ENCODE assay signal across 1 cellular context in the genomic region with DNA sequence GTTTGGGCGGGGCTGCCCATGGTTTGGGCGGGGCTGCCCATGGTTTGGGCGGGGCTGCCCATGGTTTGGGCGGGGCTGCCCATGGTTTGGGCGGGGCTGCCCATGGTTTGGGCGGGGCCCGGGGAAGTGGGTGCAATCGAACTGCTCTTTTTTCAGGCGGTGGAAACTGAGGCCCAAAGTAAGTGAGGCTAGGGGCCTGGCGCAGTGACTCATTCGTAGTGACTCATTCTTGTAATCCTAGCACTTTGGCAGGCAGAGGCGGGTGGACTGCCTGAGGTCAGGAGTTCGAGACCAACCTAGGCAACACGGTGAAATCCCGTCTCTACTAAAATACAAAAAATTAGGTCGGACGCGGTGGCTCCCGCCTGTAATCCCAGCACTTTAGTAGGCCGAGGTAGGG.
TF ChIP-seq lines count a peak whose summit lies in the region.

No MANE protein-coding gene starts in this region.

TF ChIP-seq in HEK293, 187 proteins besides CTCF, POLR2A, EP300 and RAD21 (continued from another document):
- TF ChIP-seq, protein P1, sequence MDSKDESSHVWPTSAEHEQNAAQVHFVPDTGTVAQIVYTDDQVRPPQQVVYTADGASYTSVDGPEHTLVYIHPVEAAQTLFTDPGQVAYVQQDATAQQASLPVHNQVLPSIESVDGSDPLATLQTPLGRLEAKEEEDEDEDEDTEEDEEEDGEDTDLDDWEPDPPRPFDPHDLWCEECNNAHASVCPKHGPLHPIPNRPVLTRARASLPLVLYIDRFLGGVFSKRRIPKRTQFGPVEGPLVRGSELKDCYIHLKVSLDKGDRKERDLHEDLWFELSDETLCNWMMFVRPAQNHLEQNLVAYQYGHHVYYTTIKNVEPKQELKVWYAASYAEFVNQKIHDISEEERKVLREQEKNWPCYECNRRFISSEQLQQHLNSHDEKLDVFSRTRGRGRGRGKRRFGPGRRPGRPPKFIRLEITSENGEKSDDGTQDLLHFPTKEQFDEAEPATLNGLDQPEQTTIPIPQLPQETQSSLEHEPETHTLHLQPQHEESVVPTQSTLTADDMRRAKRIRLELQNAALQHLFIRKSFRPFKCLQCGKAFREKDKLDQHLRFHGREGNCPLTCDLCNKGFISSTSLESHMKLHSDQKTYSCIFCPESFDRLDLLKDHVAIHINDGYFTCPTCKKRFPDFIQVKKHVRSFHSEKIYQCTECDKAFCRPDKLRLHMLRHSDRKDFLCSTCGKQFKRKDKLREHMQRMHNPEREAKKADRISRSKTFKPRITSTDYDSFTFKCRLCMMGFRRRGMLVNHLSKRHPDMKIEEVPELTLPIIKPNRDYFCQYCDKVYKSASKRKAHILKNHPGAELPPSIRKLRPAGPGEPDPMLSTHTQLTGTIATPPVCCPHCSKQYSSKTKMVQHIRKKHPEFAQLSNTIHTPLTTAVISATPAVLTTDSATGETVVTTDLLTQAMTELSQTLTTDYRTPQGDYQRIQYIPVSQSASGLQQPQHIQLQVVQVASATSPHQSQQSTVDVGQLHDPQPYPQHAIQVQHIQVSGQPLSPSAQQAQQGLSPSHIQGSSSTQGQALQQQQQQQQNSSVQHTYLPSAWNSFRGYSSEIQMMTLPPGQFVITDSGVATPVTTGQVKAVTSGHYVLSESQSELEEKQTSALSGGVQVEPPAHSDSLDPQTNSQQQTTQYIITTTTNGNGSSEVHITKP (tag by site-specific recombination; IDR thresholded peaks at IDR 0.05) = 0 out of 2 replicates have a peak, but pooled peaks have one; percentile 18
- TF ChIP-seq, protein P2, sequence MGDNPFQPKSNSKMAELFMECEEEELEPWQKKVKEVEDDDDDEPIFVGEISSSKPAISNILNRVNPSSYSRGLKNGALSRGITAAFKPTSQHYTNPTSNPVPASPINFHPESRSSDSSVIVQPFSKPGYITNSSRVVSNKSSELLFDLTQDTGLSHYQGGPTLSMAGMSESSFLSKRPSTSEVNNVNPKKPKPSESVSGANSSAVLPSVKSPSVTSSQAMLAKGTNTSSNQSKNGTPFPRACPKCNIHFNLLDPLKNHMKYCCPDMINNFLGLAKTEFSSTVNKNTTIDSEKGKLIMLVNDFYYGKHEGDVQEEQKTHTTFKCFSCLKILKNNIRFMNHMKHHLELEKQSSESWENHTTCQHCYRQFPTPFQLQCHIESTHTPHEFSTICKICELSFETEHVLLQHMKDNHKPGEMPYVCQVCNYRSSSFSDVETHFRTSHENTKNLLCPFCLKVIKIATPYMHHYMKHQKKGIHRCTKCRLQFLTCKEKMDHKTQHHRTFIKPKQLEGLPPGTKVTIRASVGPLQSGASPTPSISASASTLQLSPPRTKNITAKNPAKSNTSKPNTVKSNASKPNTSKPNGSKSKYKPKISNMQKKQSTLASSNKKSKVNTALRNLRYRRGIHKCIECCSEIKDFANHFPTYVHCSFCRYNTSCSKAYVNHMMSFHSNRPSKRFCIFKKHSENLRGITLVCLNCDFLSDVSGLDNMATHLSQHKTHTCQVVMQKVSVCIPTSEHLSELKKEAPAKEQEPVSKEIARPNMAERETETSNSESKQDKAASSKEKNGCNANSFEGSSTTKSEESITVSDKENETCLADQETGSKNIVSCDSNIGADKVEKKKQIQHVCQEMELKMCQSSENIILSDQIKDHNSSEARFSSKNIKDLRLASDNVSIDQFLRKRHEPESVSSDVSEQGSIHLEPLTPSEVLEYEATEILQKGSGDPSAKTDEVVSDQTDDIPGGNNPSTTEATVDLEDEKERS (tag by site-specific recombination; IDR thresholded peaks at IDR 0.05) = 0 out of 2 replicates have a peak, but pooled peaks have one; percentile 20
- peak; percentile 95 for TF ChIP-seq KLF1 (tag by site-specific recombination; IDR thresholded peaks at IDR 0.05)
- TF ChIP-seq, protein P3, sequence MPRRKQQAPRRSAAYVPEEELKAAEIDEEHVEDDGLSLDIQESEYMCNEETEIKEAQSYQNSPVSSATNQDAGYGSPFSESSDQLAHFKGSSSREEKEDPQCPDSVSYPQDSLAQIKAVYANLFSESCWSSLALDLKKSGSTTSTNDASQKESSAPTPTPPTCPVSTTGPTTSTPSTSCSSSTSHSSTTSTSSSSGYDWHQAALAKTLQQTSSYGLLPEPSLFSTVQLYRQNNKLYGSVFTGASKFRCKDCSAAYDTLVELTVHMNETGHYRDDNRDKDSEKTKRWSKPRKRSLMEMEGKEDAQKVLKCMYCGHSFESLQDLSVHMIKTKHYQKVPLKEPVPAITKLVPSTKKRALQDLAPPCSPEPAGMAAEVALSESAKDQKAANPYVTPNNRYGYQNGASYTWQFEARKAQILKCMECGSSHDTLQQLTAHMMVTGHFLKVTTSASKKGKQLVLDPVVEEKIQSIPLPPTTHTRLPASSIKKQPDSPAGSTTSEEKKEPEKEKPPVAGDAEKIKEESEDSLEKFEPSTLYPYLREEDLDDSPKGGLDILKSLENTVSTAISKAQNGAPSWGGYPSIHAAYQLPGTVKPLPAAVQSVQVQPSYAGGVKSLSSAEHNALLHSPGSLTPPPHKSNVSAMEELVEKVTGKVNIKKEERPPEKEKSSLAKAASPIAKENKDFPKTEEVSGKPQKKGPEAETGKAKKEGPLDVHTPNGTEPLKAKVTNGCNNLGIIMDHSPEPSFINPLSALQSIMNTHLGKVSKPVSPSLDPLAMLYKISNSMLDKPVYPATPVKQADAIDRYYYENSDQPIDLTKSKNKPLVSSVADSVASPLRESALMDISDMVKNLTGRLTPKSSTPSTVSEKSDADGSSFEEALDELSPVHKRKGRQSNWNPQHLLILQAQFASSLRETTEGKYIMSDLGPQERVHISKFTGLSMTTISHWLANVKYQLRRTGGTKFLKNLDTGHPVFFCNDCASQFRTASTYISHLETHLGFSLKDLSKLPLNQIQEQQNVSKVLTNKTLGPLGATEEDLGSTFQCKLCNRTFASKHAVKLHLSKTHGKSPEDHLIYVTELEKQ (tag by site-specific recombination; IDR thresholded peaks at IDR 0.05; ENCODE audit: borderline replicate concordance) = peak; percentile 54; the same call in 1 of the 2 replicates
- TF ChIP-seq KLF16 (tag by site-specific recombination; IDR thresholded peaks at IDR 0.05) = 0 out of 2 replicates have a peak, but pooled peaks have one; percentile 24
- TF ChIP-seq ZNF391 (tag by site-specific recombination; IDR thresholded peaks at IDR 0.05; ENCODE audit: borderline replicate concordance, low read depth) = 0 out of 2 replicates have a peak, but pooled peaks have one; percentile 51
- peak; percentile 81 for TF ChIP-seq FEZF1 (tag by site-specific recombination; IDR thresholded peaks at IDR 0.05)
- peak; percentile 76; the same call in 1 of the 2 replicates for TF ChIP-seq ZNF24 (tag by site-specific recombination; IDR thresholded peaks at IDR 0.05)
- TF ChIP-seq SP3 (tag by site-specific recombination; IDR thresholded peaks at IDR 0.05) = peak; percentile 74
- peak; percentile 51 for TF ChIP-seq SP2 (tag by site-specific recombination; IDR thresholded peaks at IDR 0.05)
- 0 out of 2 replicates have a peak, but pooled peaks have one; percentile 7 for TF ChIP-seq GFI1B (tag by site-specific recombination; IDR thresholded peaks at IDR 0.05)
- peak; percentile 32; the same call in 1 of the 2 replicates for TF ChIP-seq ZNF629 (tag by site-specific recombination; IDR thresholded peaks at IDR 0.05)
- peak; percentile 49; the same call in 1 of the 2 replicates for TF ChIP-seq ZNF335 (tag by site-specific recombination; conservative IDR thresholded peaks at IDR 0.05)
